Comparison of ENCODE assay signal across 1 cellular context in the genomic region with DNA sequence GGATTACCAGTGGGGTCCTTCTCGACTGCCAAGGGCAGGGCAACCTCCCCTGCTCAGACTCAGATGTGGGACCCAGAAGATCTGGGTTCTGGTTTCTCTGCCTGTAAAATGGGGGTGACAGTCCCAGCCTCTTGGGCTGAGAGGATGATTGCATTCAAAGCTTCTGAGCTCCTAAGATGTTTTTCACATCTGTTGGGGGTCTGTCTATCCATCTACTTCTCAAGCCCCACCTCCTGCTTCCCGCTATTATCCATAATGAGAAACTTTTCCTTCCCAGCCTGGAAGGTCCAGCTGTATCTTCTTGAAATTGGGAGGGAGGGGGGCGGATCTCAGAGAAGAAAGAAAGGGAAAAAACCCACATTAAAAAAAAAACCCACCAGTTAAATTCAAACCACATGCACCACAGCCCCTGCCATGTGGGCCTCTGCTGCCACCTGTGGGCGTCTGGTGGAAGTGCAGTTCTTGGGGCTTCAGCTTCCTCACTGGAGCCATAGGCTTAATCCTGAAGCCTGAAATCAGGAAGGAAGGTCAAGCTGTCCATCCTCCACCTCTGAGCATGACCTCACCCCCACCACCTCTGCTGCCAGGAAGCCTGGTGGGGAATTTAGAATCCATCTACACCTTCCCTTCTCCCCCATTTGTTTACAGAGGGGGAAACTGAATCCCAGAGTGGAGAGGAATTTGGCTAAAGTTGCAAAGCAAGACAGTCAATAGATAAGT.
TF ChIP-seq lines count a peak whose summit lies in the region.

No MANE protein-coding gene starts in this region.

TF ChIP-seq in HepG2, 621 proteins besides CTCF, POLR2A, EP300 and RAD21 (continued from another document):
- TF ChIP-seq POGZ (CRISPR knock-in tag; IDR thresholded peaks at IDR 0.05) (no peak), ZSCAN25 (CRISPR knock-in tag; IDR thresholded peaks at IDR 0.05) (peak; percentile 56; the same call in 1 of the 2 replicates), ZNF710 (CRISPR knock-in tag; IDR thresholded peaks at IDR 0.05; ENCODE audit: borderline replicate concordance) (no peak), RXRB (CRISPR knock-in tag; IDR thresholded peaks at IDR 0.05; ENCODE audit: borderline replicate concordance) (no peak; the same call in 1 of the 2 replicates), ZNF740 (CRISPR knock-in tag; IDR thresholded peaks at IDR 0.05) (no peak), MXI1 (IDR thresholded peaks at IDR 0.05; ENCODE audit: borderline replicate concordance, low read depth, low read length) (peak; percentile 32; the same call in 1 of the 3 replicates), CCAR2 (optimal IDR thresholded peaks at IDR 0.05; ENCODE audit: low read depth, low read length) (no peak), RFX3 (CRISPR knock-in tag; IDR thresholded peaks at IDR 0.05) (no peak)
- TF ChIP-seq, protein P1, sequence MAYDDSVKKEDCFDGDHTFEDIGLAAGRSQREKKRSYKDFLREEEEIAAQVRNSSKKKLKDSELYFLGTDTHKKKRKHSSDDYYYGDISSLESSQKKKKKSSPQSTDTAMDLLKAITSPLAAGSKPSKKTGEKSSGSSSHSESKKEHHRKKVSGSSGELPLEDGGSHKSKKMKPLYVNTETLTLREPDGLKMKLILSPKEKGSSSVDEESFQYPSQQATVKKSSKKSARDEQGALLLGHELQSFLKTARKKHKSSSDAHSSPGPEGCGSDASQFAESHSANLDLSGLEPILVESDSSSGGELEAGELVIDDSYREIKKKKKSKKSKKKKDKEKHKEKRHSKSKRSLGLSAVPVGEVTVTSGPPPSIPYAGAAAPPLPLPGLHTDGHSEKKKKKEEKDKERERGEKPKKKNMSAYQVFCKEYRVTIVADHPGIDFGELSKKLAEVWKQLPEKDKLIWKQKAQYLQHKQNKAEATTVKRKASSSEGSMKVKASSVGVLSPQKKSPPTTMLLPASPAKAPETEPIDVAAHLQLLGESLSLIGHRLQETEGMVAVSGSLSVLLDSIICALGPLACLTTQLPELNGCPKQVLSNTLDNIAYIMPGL (CRISPR knock-in tag; IDR thresholded peaks at IDR 0.05; ENCODE audit: borderline replicate concordance in 1 of 2, low read depth in 1 of 2): 0 out of 4 replicates have a peak, but pooled peaks have one; percentile 23 to 44
- TF ChIP-seq, protein P2, sequence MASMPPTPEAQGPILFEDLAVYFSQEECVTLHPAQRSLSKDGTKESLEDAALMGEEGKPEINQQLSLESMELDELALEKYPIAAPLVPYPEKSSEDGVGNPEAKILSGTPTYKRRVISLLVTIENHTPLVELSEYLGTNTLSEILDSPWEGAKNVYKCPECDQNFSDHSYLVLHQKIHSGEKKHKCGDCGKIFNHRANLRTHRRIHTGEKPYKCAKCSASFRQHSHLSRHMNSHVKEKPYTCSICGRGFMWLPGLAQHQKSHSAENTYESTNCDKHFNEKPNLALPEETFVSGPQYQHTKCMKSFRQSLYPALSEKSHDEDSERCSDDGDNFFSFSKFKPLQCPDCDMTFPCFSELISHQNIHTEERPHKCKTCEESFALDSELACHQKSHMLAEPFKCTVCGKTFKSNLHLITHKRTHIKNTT (CRISPR knock-in tag; IDR thresholded peaks at IDR 0.05): no peak
- TF ChIP-seq, protein P3, sequence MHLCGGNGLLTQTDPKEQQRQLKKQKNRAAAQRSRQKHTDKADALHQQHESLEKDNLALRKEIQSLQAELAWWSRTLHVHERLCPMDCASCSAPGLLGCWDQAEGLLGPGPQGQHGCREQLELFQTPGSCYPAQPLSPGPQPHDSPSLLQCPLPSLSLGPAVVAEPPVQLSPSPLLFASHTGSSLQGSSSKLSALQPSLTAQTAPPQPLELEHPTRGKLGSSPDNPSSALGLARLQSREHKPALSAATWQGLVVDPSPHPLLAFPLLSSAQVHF (CRISPR knock-in tag; IDR thresholded peaks at IDR 0.05): no peak
